ENCODE assay signal across 8 cellular contexts in the genomic region with DNA sequence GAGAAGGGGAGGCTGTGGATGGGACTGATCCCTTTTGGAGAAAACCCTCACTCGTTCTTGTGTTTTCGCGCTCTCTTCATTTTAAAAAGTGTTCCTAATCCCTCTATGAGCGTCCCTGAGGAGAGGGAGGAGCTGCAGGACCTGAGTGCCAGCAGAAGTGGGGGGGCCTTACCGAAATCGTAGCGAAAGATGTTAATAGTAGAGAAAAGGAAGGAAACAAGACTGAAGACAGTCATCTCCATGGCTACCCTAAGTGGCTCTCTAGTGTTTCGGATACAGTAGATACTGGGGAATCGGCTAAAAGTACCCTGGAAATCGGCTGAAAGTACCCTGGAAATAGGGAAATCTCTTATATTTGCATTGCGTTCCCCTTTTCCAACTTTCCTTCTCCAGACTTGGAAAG. TPM values are rescaled to one million over a fixed set of nuclear protein-coding genes. Genes with fewer than 3 reads are reported as not detected.
A peak's percentile ranks its signal among the peaks of the same experiment; 100 is the strongest.
DNase-seq lines count a peak whose midpoint lies in the region; ATAC-seq and TF ChIP-seq lines count a peak whose summit lies in the region.

No MANE protein-coding gene starts in this region.

- no peaks in the 10 kb centered on the region for H3K9me3 Mint-ChIP-seq in activated naive CD4-positive, alpha-beta T cell treated with anti-CD3 and anti-CD28 coated beads for 36 hours

- peak overlapping the region; percentile 95 for H3K27ac Mint-ChIP-seq in activated naive CD4-positive, alpha-beta T cell treated with anti-CD3 and anti-CD28 coated beads for 36 hours

- DNase-seq in activated naive CD4-positive, alpha-beta T cell treated with anti-CD3 and anti-CD28 coated beads for 36 hours: no peak
- no peak for DNase-seq in activated naive CD4-positive, alpha-beta T cell treated with anti-CD3 and anti-CD28 coated beads, Interleukin-2, amount 50 U/mL, for 16 hours
- DNase-seq in adrenal gland (no peak), lower lobe of right lung (no peak), uterus (no peak), NCI-H345 (lab: John Stamatoyannopoulos, UW) (no peak), NCI-H128 (lab: John Stamatoyannopoulos, UW; ENCODE audit: unreplicated experiment) (no peak)

- H3K36me3 ChIP-seq in adrenal gland (replicated peaks in 1 of 2) (no peaks in the 10 kb centered on the region), lower lobe of right lung (no peaks in the 10 kb centered on the region), uterus (no peaks in the 10 kb centered on the region)

- H3K4me1 ChIP-seq in adrenal gland (replicated peaks in 1 of 2) (peaks cover 9 to 12% of the 10 kb centered on the region in 2 donors), lower lobe of right lung (peaks cover 15% of the 10 kb centered on the region), uterus (peaks cover 0 to 6% of the 10 kb centered on the region in 2 donors)

- no peaks in the 10 kb centered on the region for H3K9me3 ChIP-seq in adrenal gland (replicated peaks in 1 of 3)
- H3K9me3 ChIP-seq in lower lobe of right lung: no peaks in the 10 kb centered on the region
- no peaks in the 10 kb centered on the region for H3K9me3 ChIP-seq in uterus

- intact Hi-C loops in activated naive CD4-positive, alpha-beta T cell treated with anti-CD3 and anti-CD28 coated beads for 36 hours (cut with micrococcal nuclease): loop anchor here (1.0 to 5.0 kb wide), 4 partner anchors 13 to 90 kb away; partner anchors contain the start of gene TMCC2
- intact Hi-C loops in adrenal gland (cut with DNase I) (no loop called here), lower lobe of right lung (cut with DNase I) (no loop called here), uterus (cut with DNase I; ENCODE audit: low total_unique reads) (no loop called here)

- H3K27me3 Mint-ChIP-seq in activated naive CD4-positive, alpha-beta T cell treated with anti-CD3 and anti-CD28 coated beads for 36 hours (ENCODE audit: low read depth): no peaks in the 10 kb centered on the region

- H3K27me3 ChIP-seq in adrenal gland (no peaks in the 10 kb centered on the region), lower lobe of right lung (ENCODE audit: low read depth) (no peaks in the 10 kb centered on the region), uterus (no peaks in the 10 kb centered on the region)

- peaks cover 5% of the 10 kb centered on the region for H3K36me3 Mint-ChIP-seq in activated naive CD4-positive, alpha-beta T cell treated with anti-CD3 and anti-CD28 coated beads for 36 hours (ENCODE audit: low read depth)

- ATAC-seq in HG03432 (IDR thresholded peaks at IDR 0.05; ENCODE audit: unreplicated experiment): peak; percentile 25
- ATAC-seq in lower lobe of right lung: peak; percentile 2 to 24

- H3K4me3 Mint-ChIP-seq in activated naive CD4-positive, alpha-beta T cell treated with anti-CD3 and anti-CD28 coated beads for 36 hours: peak overlapping the region; percentile 93

- H3K4me1 Mint-ChIP-seq in activated naive CD4-positive, alpha-beta T cell treated with anti-CD3 and anti-CD28 coated beads for 36 hours (ENCODE audit: low read depth): peaks cover 53% of the 10 kb centered on the region

- H3K4me3 ChIP-seq in adrenal gland: peak overlapping the region in 3 of 4 donors; percentile 72 to 95 (median 86)
- peak overlapping the region; percentile 90 for H3K4me3 ChIP-seq in lower lobe of right lung
- peak overlapping the region; percentile 77 to 89 for H3K4me3 ChIP-seq in uterus

- CTCF ChIA-PET in activated naive CD4-positive, alpha-beta T cell treated with anti-CD3 and anti-CD28 coated beads for 36 hours (lab: Charles Lee): interaction anchor here (0.6 kb wide), 1 partner anchor 43 kb away, joined by 3 read pairs; no protein-coding TSS in a partner anchor

- peak overlapping the region; percentile 77 to 97 (median 90) for H3K27ac ChIP-seq in adrenal gland
- peak overlapping the region; percentile 95 for H3K27ac ChIP-seq in lower lobe of right lung
- peak overlapping the region; percentile 83 to 86 for H3K27ac ChIP-seq in uterus

- TF ChIP-seq CTCF in adrenal gland (IDR thresholded peaks at IDR 0.05) (no peak), lower lobe of right lung (IDR thresholded peaks at IDR 0.05) (no peak), uterus (IDR thresholded peaks at IDR 0.05) (no peak)

- WGBS in adrenal gland, 4 donors: 29 to 35% (median 34%) methylated on average over 11 of the region's 11 CpGs

- TF ChIP-seq POLR2A in adrenal gland (IDR thresholded peaks at IDR 0.05) (no peak), uterus (IDR thresholded peaks at IDR 0.05) (no peak)

RNA-seq across cellular contexts. Expression of gene DSTYK, which starts 0.3 kb away (rescaled TPM):
- 10 to 100 TPM; 10.9 to 11.5 TPM for total RNA-seq in activated naive CD4-positive, alpha-beta T cell treated with anti-CD3 and anti-CD28 coated beads for 36 hours
- 10 to 100 TPM; 15.4 to 22.9 (median 17.8) TPM for total RNA-seq in adrenal gland
- 10 to 100 TPM in 1 of 3 donors, 1 to 10 TPM in 2; 4.4 to 12.8 (median 6.7) TPM for polyA plus RNA-seq in adrenal gland
- total RNA-seq in lower lobe of right lung: 10.7 TPM
- 10 to 100 TPM in 2 of 4 donors, 1 to 10 TPM in 2; 7.9 to 26.9 (median 14.4) TPM for total RNA-seq in uterus

RNA-seq across cellular contexts. Expression of gene TMCC2, which starts 15.9 kb away (rescaled TPM):
- 10 to 100 TPM; 42.5 to 44.8 TPM for total RNA-seq in activated naive CD4-positive, alpha-beta T cell treated with anti-CD3 and anti-CD28 coated beads for 36 hours
- total RNA-seq in adrenal gland: 10 to 100 TPM in 3 of 8 donors, 1 to 10 TPM in 5; 2.3 to 33.2 (median 8.4) TPM
- polyA plus RNA-seq in adrenal gland: 10 to 100 TPM in 1 of 3 donors, 1 to 10 TPM in 2; 3.3 to 11.2 (median 3.3) TPM
- total RNA-seq in lower lobe of right lung: 3.0 TPM
- 1 to 10 TPM; 2.4 to 6.1 (median 5.3) TPM for total RNA-seq in uterus
